ENCODE assay signal across 29 cellular contexts in genomic region chr17:75614556-75615270, GRCh38. TPM values are rescaled to one million over a fixed set of nuclear protein-coding genes. Genes with fewer than 3 reads are reported as not detected.
"Had no signal": no experiment of that assay in that cellular context is flagged by ENCODE, and none has a peak within 500 bp of the region (broad histone marks: within the 10 kb centered on the region; RNA-seq: fewer than 3 reads in every experiment).

No MANE protein-coding gene starts in this region.

- H3K27me3 ChIP-seq: ascending aorta, cardiac muscle cell, colonic mucosa, gastrocnemius medialis, hepatocyte, pancreas, tibial nerve had no signal

- DNase-seq: activated CD4-positive, alpha-beta memory T cell treated with anti-CD3 and anti-CD28 coated beads for 36 hours; activated CD4-positive, alpha-beta T cell treated with anti-CD3 and anti-CD28 coated beads, Interleukin-2, amount 10 ng/mL, durations not matched to agents 24 days and 14 days; activated CD4-positive, CD25-positive, alpha-beta regulatory T cell treated with anti-CD3 and anti-CD28 coated beads, Interleukin-2, amount 50 U/mL, for 72 hours; activated CD8-positive, alpha-beta memory T cell treated with anti-CD3 and anti-CD28 coated beads, Interleukin-2, amount 50 U/mL, for 4 hours; activated gamma-delta T cell; activated naive CD4-positive, alpha-beta T cell treated with anti-CD3 and anti-CD28 coated beads, Interleukin-2, amount 10 ng/mL, durations not matched to agents 7 days and 5 days; activated naive CD8-positive, alpha-beta T cell treated with anti-CD3 and anti-CD28 coated beads, Interleukin-2, amount 10 ng/mL, durations not matched to agents 7 days and 5 days; activated T-cell treated with anti-CD3 and anti-CD28 coated beads, Interleukin-2, amount 50 U/mL, for 1 hour; cerebellar nuclear complex; colonic mucosa; effector memory CD4-positive, alpha-beta T cell; gastrocnemius medialis; left ventricle myocardium superior; mucosa of descending colon; retina; stimulated activated CD4-positive, alpha-beta T cell treated with anti-CD3 and anti-CD28 coated beads, Interleukin-15, amount 100 ng/mL, for 24 hours; stimulated activated CD4-positive, alpha-beta T cell treated with anti-CD3 and anti-CD28 coated beads, Interleukin-2, amount 100 ng/mL, for 24 hours; stimulated activated naive B cell treated with anti-CD40 and anti-IgM and Interleukin-4, amounts not matched to agents 10 μg/mL and 1 μg/mL and 100 μg/mL, for 72 hours had no signal

- H3K4me1 ChIP-seq: ascending aorta, gastrocnemius medialis, pancreas, prostate gland, tibial nerve had no signal

- H3K27ac ChIP-seq: ascending aorta, cardiac muscle cell, colonic mucosa, gastrocnemius medialis, hepatocyte, pancreas, prostate gland, tibial nerve, VCaP had no signal

- H3K36me3 ChIP-seq: cardiac muscle cell, colonic mucosa, prostate gland had no signal

- H3K4me3 Mint-ChIP-seq: activated CD4-positive, alpha-beta memory T cell treated with anti-CD3 and anti-CD28 coated beads for 36 hours; activated CD4-positive, alpha-beta T cell treated with anti-CD3 and anti-CD28 coated beads, Interleukin-2, amount 10 ng/mL, durations not matched to agents 24 days and 14 days; activated naive CD4-positive, alpha-beta T cell treated with anti-CD3 and anti-CD28 coated beads, Interleukin-2, amount 10 ng/mL, durations not matched to agents 7 days and 5 days; activated naive CD8-positive, alpha-beta T cell treated with anti-CD3 and anti-CD28 coated beads, Interleukin-2, amount 10 ng/mL, durations not matched to agents 7 days and 5 days; brain; nephron; stimulated activated naive B cell treated with anti-CD40 and anti-IgM and Interleukin-4, amounts not matched to agents 10 μg/mL and 1 μg/mL and 100 μg/mL, for 72 hours had no signal

- H3K36me3 Mint-ChIP-seq: activated CD4-positive, alpha-beta memory T cell treated with anti-CD3 and anti-CD28 coated beads for 36 hours; activated naive CD4-positive, alpha-beta T cell treated with anti-CD3 and anti-CD28 coated beads, Interleukin-2, amount 10 ng/mL, durations not matched to agents 7 days and 5 days; activated naive CD8-positive, alpha-beta T cell treated with anti-CD3 and anti-CD28 coated beads, Interleukin-2, amount 10 ng/mL, durations not matched to agents 7 days and 5 days; brain had no signal

- H3K4me3 ChIP-seq: ascending aorta, cardiac muscle cell, colonic mucosa, gastrocnemius medialis, hepatocyte, mucosa of descending colon, pancreas, prostate gland, tibial nerve had no signal

- H3K9me3 ChIP-seq: ascending aorta, colonic mucosa, gastrocnemius medialis, mucosa of descending colon, pancreas, prostate gland, tibial nerve had no signal

- H3K4me1 Mint-ChIP-seq: activated CD4-positive, alpha-beta T cell treated with anti-CD3 and anti-CD28 coated beads, Interleukin-2, amount 10 ng/mL, durations not matched to agents 24 days and 14 days; activated naive CD4-positive, alpha-beta T cell treated with anti-CD3 and anti-CD28 coated beads, Interleukin-2, amount 10 ng/mL, durations not matched to agents 7 days and 5 days; activated naive CD8-positive, alpha-beta T cell treated with anti-CD3 and anti-CD28 coated beads, Interleukin-2, amount 10 ng/mL, durations not matched to agents 7 days and 5 days; brain; nephron had no signal

- H3K27ac Mint-ChIP-seq: activated CD4-positive, alpha-beta memory T cell treated with anti-CD3 and anti-CD28 coated beads for 36 hours; activated CD4-positive, alpha-beta T cell treated with anti-CD3 and anti-CD28 coated beads, Interleukin-2, amount 10 ng/mL, durations not matched to agents 24 days and 14 days; activated naive CD4-positive, alpha-beta T cell treated with anti-CD3 and anti-CD28 coated beads, Interleukin-2, amount 10 ng/mL, durations not matched to agents 7 days and 5 days; activated naive CD8-positive, alpha-beta T cell treated with anti-CD3 and anti-CD28 coated beads, Interleukin-2, amount 10 ng/mL, durations not matched to agents 7 days and 5 days; brain; nephron; stimulated activated naive B cell treated with anti-CD40 and anti-IgM and Interleukin-4, amounts not matched to agents 10 μg/mL and 1 μg/mL and 100 μg/mL, for 72 hours had no signal

- H3K27me3 Mint-ChIP-seq: activated CD4-positive, alpha-beta memory T cell treated with anti-CD3 and anti-CD28 coated beads for 36 hours; activated CD4-positive, alpha-beta T cell treated with anti-CD3 and anti-CD28 coated beads, Interleukin-2, amount 10 ng/mL, durations not matched to agents 24 days and 14 days; activated naive CD4-positive, alpha-beta T cell treated with anti-CD3 and anti-CD28 coated beads, Interleukin-2, amount 10 ng/mL, durations not matched to agents 7 days and 5 days; activated naive CD8-positive, alpha-beta T cell treated with anti-CD3 and anti-CD28 coated beads, Interleukin-2, amount 10 ng/mL, durations not matched to agents 7 days and 5 days; stimulated activated naive B cell treated with anti-CD40 and anti-IgM and Interleukin-4, amounts not matched to agents 10 μg/mL and 1 μg/mL and 100 μg/mL, for 72 hours had no signal

- H3K9me3 Mint-ChIP-seq: activated CD4-positive, alpha-beta memory T cell treated with anti-CD3 and anti-CD28 coated beads for 36 hours; activated CD4-positive, alpha-beta T cell treated with anti-CD3 and anti-CD28 coated beads, Interleukin-2, amount 10 ng/mL, durations not matched to agents 24 days and 14 days; activated naive CD4-positive, alpha-beta T cell treated with anti-CD3 and anti-CD28 coated beads, Interleukin-2, amount 10 ng/mL, durations not matched to agents 7 days and 5 days; activated naive CD8-positive, alpha-beta T cell treated with anti-CD3 and anti-CD28 coated beads, Interleukin-2, amount 10 ng/mL, durations not matched to agents 7 days and 5 days; brain; nephron; stimulated activated naive B cell treated with anti-CD40 and anti-IgM and Interleukin-4, amounts not matched to agents 10 μg/mL and 1 μg/mL and 100 μg/mL, for 72 hours had no signal

- ATAC-seq: gastrocnemius medialis; left ventricle myocardium superior; mucosa of descending colon; pancreas; stimulated activated naive B cell treated with anti-CD40 and anti-IgM and Interleukin-4, amounts not matched to agents 10 μg/mL and 1 μg/mL and 100 μg/mL, for 72 hours had no signal

RNA-seq across cellular contexts. Expression of gene SMIM5, which starts 18.5 kb away (rescaled TPM):
- total RNA-seq: activated CD4-positive, alpha-beta memory T cell treated with anti-CD3 and anti-CD28 coated beads for 36 hours; ascending aorta; dermis microvascular lymphatic vessel endothelial cell; lung microvascular endothelial cell had no signal
